ENCODE assay signal across 8 cellular contexts in the genomic region with DNA sequence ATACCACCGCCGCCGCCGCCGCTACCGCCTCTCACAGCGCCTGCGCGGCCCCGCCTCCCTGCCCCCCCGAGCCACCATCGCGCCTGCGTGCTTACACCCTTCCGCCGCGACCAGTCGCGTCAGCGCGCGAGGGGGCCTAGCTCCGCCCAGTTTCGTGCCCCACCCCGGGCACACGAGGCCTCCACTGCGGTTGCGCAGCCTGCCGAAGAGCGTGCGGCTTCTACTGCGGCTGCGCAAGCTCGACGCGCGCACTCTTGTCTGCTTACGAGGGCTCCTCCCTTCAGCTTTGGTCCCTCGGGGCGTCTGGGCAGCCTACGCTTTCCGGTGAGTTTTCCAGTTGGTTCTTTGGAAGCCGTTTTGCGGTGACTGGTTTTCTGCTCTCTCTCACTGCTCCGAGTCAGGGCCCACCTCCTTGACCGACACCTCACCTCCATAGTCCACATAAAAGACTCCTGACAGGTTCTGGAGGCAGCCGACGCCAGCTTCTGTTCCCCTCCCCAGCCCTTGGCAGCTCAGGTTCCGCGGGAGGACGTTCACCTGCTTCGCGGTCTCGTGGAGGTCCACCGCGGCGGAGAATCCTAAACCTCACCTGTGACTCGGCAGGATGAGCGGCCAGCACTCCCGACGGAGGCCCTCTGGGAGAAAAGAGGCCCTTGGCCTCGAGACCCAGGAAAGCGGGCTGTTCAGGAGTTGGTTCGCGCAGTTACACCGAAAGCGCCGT. TPM values are rescaled to one million over a fixed set of nuclear protein-coding genes. Genes with fewer than 3 reads are reported as not detected.
A peak's percentile ranks its signal among the peaks of the same experiment; 100 is the strongest.
DNase-seq lines count a peak whose midpoint lies in the region; ATAC-seq and TF ChIP-seq lines count a peak whose summit lies in the region.

PITPNB (minus strand) TSS at position 35 of the 721 bp plus-strand sequence. CDS start 65 bp downstream, outside the sequence.

- H3K79me2 ChIP-seq in fibroblast of lung (ENCODE audit: control insufficient read depth, insufficient read depth, low read length), result peaks cover 67% of the 10 kb centered on the region

- H3K9me3 Mint-ChIP-seq in activated T-helper 17 cell treated with anti-CD3 and anti-CD28 coated beads, Interleukin-2, amount 50 U/mL, for 72 hours, result no peaks in the 10 kb centered on the region
- peaks cover 0 to 6% (median 0%) of the 10 kb centered on the region in 11 donors for H3K9me3 Mint-ChIP-seq in naive thymus-derived CD4-positive, alpha-beta T cell
- H3K9me3 Mint-ChIP-seq in stimulated activated memory B cell treated with anti-CD40 and anti-IgM and Interleukin-4, amounts not matched to agents 10 μg/mL and 1 μg/mL and 100 μg/mL, for 72 hours, result no peaks in the 10 kb centered on the region

- H3K36me3 ChIP-seq in fibroblast of lung (ENCODE audit: control insufficient read depth, insufficient read depth, low read length), result peaks cover 1% of the 10 kb centered on the region
- no peaks in the 10 kb centered on the region for H3K36me3 ChIP-seq in naive thymus-derived CD4-positive, alpha-beta T cell (ENCODE audit: control insufficient read depth in 2 of 3, insufficient read depth in 3 of 3, low read length in 3 of 3)

- H3K4me2 ChIP-seq in fibroblast of lung (ENCODE audit: extremely low read depth, insufficient read depth, low read length), result peak within 1 kb of the TSS; percentile 98

- peaks cover 43% of the 10 kb centered on the region for H3K4me1 Mint-ChIP-seq in activated T-helper 17 cell treated with anti-CD3 and anti-CD28 coated beads, Interleukin-2, amount 50 U/mL, for 72 hours
- peaks cover 56 to 85% (median 75%) of the 10 kb centered on the region in 7 donors for H3K4me1 Mint-ChIP-seq in naive thymus-derived CD4-positive, alpha-beta T cell
- peaks cover 54% of the 10 kb centered on the region for H3K4me1 Mint-ChIP-seq in stimulated activated memory B cell treated with anti-CD40 and anti-IgM and Interleukin-4, amounts not matched to agents 10 μg/mL and 1 μg/mL and 100 μg/mL, for 72 hours

- peaks cover 2% of the 10 kb centered on the region for H3K4me1 ChIP-seq in fibroblast of lung (ENCODE audit: control insufficient read depth, extremely low read depth, insufficient read depth, low read length)
- H3K4me1 ChIP-seq in naive thymus-derived CD4-positive, alpha-beta T cell (ENCODE audit: control insufficient read depth in 2 of 2, insufficient read depth in 2 of 2, low read length in 2 of 2), result peaks cover 29 to 32% of the 10 kb centered on the region in 2 donors

- peak; percentile 88 for ATAC-seq in activated T-helper 17 cell treated with anti-CD3 and anti-CD28 coated beads, Interleukin-2, amount 50 U/mL, for 72 hours (replicated peaks)
- peak; percentile 95 for ATAC-seq in naive thymus-derived CD4-positive, alpha-beta T cell
- ATAC-seq in stimulated activated memory B cell treated with anti-CD40 and anti-IgM and Interleukin-4, amounts not matched to agents 10 μg/mL and 1 μg/mL and 100 μg/mL, for 72 hours, result peak; percentile 93

- POLR2A ChIA-PET in RWPE1 (lab: Yijun Ruan, JAX; ENCODE audit: low non-redundant PET), result interaction anchor here (0.7 kb wide), 1 partner anchor 20 kb away, joined by 4 read pairs; no protein-coding TSS in a partner anchor
- POLR2A ChIA-PET in naive thymus-derived CD4-positive, alpha-beta T cell (lab: Charles Lee), result interaction anchor here (0.7 to 2.1 kb wide), 9 partner anchors 9 to 1436 kb away, joined by 3 to 8 read pairs (median 4); partner anchors contain the start of genes HPS4, MN1, SRRD and XBP1

- peak within 1 kb of the TSS; percentile 62 to 97 (median 81) for H3K4me3 ChIP-seq in fibroblast of lung (replicated peaks in 1 of 4; ENCODE audit: control extremely low read depth in 1 of 4, insufficient read depth in 1 of 4, low read depth in 3 of 4, low read length in 4 of 4)
- H3K4me3 ChIP-seq in naive thymus-derived CD4-positive, alpha-beta T cell (ENCODE audit: low read length), result peak within 1 kb of the TSS; percentile 84

- TF ChIP-seq CTCF in RWPE1 (conservative IDR thresholded peaks at IDR 0.05; ENCODE audit: low read depth), result no peak
- no peak for TF ChIP-seq CTCF in fibroblast of lung (conservative IDR thresholded peaks at IDR 0.05 in 1 of 2, IDR thresholded peaks at IDR 0.05 in 1 of 2; ENCODE audit: low read depth in 1 of 2, low read length in 2 of 2)

- CTCF ChIA-PET in RWPE1 (lab: Yijun Ruan, JAX), result no interaction called here
- CTCF ChIA-PET in naive thymus-derived CD4-positive, alpha-beta T cell (lab: Charles Lee), result interaction anchor here (0.6 to 1.3 kb wide), 2 partner anchors 31 to 863 kb away, joined by 3 read pairs; no protein-coding TSS in a partner anchor

- no peaks in the 10 kb centered on the region for H3K9me3 ChIP-seq in fibroblast of lung (ENCODE audit: control insufficient read depth, insufficient read depth, low read depth, low read length)
- no peaks in the 10 kb centered on the region for H3K9me3 ChIP-seq in naive thymus-derived CD4-positive, alpha-beta T cell (ENCODE audit: control insufficient read depth in 2 of 3, low read length in 3 of 3)

- H2AFZ ChIP-seq in fibroblast of lung (ENCODE audit: low read length), result peak within 1 kb of the TSS; percentile 81

- intact Hi-C loops in naive thymus-derived CD4-positive, alpha-beta T cell (cut with micrococcal nuclease), result loop anchor here (1.0 to 10.0 kb wide), 13 partner anchors 33 to 1848 kb away; partner anchors contain the start of genes HSCB (in 2 of the 2), CCDC117 (in 1 of the 2), CHEK2 (in 1 of the 2) and EWSR1 (in 1 of the 2)

- peak within 1 kb of the TSS; percentile 99 for H3K27ac Mint-ChIP-seq in activated T-helper 17 cell treated with anti-CD3 and anti-CD28 coated beads, Interleukin-2, amount 50 U/mL, for 72 hours
- H3K27ac Mint-ChIP-seq in naive thymus-derived CD4-positive, alpha-beta T cell, result peak within 1 kb of the TSS; percentile 93 to 99 (median 99)
- peak within 1 kb of the TSS; percentile 98 for H3K27ac Mint-ChIP-seq in stimulated activated memory B cell treated with anti-CD40 and anti-IgM and Interleukin-4, amounts not matched to agents 10 μg/mL and 1 μg/mL and 100 μg/mL, for 72 hours

- H3K27ac ChIP-seq in RWPE1 (peak within 1 kb of the TSS; percentile 94), fibroblast of lung (ENCODE audit: insufficient read depth, low read length) (peak within 1 kb of the TSS; percentile 93)
- peak within 1 kb of the TSS; percentile 94 for H3K27ac ChIP-seq in naive thymus-derived CD4-positive, alpha-beta T cell (ENCODE audit: low read depth, low read length)

- H3K27me3 Mint-ChIP-seq in activated T-helper 17 cell treated with anti-CD3 and anti-CD28 coated beads, Interleukin-2, amount 50 U/mL, for 72 hours, result no peaks in the 10 kb centered on the region
- H3K27me3 Mint-ChIP-seq in naive thymus-derived CD4-positive, alpha-beta T cell, result peaks cover 0 to 4% (median 0%) of the 10 kb centered on the region in 5 donors
- H3K27me3 Mint-ChIP-seq in stimulated activated memory B cell treated with anti-CD40 and anti-IgM and Interleukin-4, amounts not matched to agents 10 μg/mL and 1 μg/mL and 100 μg/mL, for 72 hours, result no peaks in the 10 kb centered on the region

- peak within 1 kb of the TSS; percentile 93 for H3K9ac ChIP-seq in fibroblast of lung (ENCODE audit: insufficient read depth, low read length)

- no peaks in the 10 kb centered on the region for H3K27me3 ChIP-seq in fibroblast of lung (ENCODE audit: control insufficient read depth, insufficient read depth, low read length)
- H3K27me3 ChIP-seq in naive thymus-derived CD4-positive, alpha-beta T cell (ENCODE audit: control insufficient read depth in 2 of 2, insufficient read depth in 2 of 2, low read length in 2 of 2), result no peaks in the 10 kb centered on the region

- H3K4me3 Mint-ChIP-seq in activated T-helper 17 cell treated with anti-CD3 and anti-CD28 coated beads, Interleukin-2, amount 50 U/mL, for 72 hours, result peak within 1 kb of the TSS; percentile 99
- H3K4me3 Mint-ChIP-seq in naive thymus-derived CD4-positive, alpha-beta T cell, result peak within 1 kb of the TSS; percentile 97 to 100 (median 99)
- H3K4me3 Mint-ChIP-seq in stimulated activated memory B cell treated with anti-CD40 and anti-IgM and Interleukin-4, amounts not matched to agents 10 μg/mL and 1 μg/mL and 100 μg/mL, for 72 hours, result peak within 1 kb of the TSS; percentile 90

- H3K36me3 Mint-ChIP-seq in activated T-helper 17 cell treated with anti-CD3 and anti-CD28 coated beads, Interleukin-2, amount 50 U/mL, for 72 hours (ENCODE audit: low read depth), result peaks cover 69% of the 10 kb centered on the region
- peaks cover 0 to 26% (median 12%) of the 10 kb centered on the region in 5 donors for H3K36me3 Mint-ChIP-seq in naive thymus-derived CD4-positive, alpha-beta T cell
- H3K36me3 Mint-ChIP-seq in stimulated activated memory B cell treated with anti-CD40 and anti-IgM and Interleukin-4, amounts not matched to agents 10 μg/mL and 1 μg/mL and 100 μg/mL, for 72 hours, result peaks cover 16% of the 10 kb centered on the region

- DNase-seq in EH (ENCODE audit: low read depth) (peak; percentile 98), H4 (ENCODE audit: low spot score) (peak; percentile 94), LoVo (ENCODE audit: low spot score) (peak; percentile 99), RWPE1 (ENCODE audit: low spot score) (peak; percentile 99), fibroblast of lung (ENCODE audit: low read depth in 2 of 2) (peak; percentile 96 to 97)
- peak; percentile 97 to 100 (median 99) for DNase-seq in naive thymus-derived CD4-positive, alpha-beta T cell

- peaks cover 4% of the 10 kb centered on the region for H4K20me1 ChIP-seq in fibroblast of lung (ENCODE audit: control insufficient read depth, extremely low read depth, insufficient read depth, low read length)

RNA-seq across cellular contexts. Expression of gene PITPNB, which starts in this region (rescaled TPM):
- total RNA-seq in H4 (2014; rRNA removed; shearing (Covaris generic)), result 10.3 and 14.2 TPM in 2 replicates
- 100 to 1,000 TPM in 1 of 2 donors, 10 to 100 TPM in 1; 86.1 to 119 TPM for total RNA-seq in activated T-helper 17 cell treated with anti-CD3 and anti-CD28 coated beads, Interleukin-2, amount 50 U/mL, for 72 hours
- total RNA-seq in fibroblast of lung, result 26.2 and 42.4 TPM in 2 replicates
- polyA plus RNA-seq in fibroblast of lung, result 79.4 and 91.0 TPM in 2 replicates
- 68.7 and 80.6 TPM in 2 replicates for polyA plus RNA-seq in fibroblast of lung (2012)
- polyA minus RNA-seq in fibroblast of lung (ENCODE audit: low replicate concordance), result 26.0 and 33.1 TPM in 2 replicates
- 10 to 100 TPM; 56.3 to 98.8 (median 62.8) TPM for total RNA-seq in naive thymus-derived CD4-positive, alpha-beta T cell
- 10 to 100 TPM; 61.7 to 66.0 TPM for polyA plus RNA-seq in naive thymus-derived CD4-positive, alpha-beta T cell

Comparison
In these comparisons a context has a peak if more than half of its experiments do, and no peak if none do; other contexts are left out.
1. Peak in every context shown above with its lines: DNase-seq, ATAC-seq, H3K4me3 ChIP-seq and H3K27ac ChIP-seq.